In the genomic region with DNA sequence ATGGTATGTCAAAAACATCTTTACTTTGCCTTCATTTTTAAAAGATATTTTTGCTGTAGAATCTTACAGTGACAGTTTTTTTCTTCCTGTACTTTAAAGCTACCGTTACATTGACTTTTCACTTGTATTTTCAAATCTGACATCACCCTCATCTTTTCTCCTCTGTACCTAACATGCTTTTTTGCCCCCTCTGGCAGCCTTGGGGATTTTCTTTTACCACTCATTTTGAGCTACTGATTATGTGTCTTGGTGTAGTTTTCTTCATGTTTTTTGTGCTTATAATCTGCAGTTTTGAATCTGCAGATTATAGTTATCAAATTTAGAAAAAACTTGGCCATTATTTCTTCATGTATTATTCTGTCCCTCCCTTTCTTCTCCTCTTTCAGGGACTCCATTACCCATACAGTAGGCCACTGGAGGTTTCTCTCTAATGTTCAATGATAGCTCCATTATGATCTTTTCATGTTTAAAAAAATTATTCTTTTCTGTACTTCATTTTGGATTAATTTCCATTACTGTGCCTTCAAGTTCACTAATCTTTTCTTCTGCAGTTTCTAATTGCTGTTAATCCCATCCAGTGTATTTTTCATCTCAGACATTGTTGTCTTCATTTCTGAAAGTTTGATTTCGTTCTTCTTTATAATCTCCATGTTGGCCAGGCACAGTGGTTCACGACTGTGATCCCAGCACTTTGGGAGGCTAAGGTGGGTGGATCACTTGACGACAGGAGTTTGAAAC, we compare ENCODE assay signal across 35 cellular contexts.
"Had no signal": no experiment of that assay in that cellular context is flagged by ENCODE, and none has a peak within 500 bp of the region (broad histone marks: within the 10 kb centered on the region; RNA-seq: fewer than 3 reads in every experiment).

No MANE protein-coding gene starts in this region.

- DNase-seq: activated CD4-positive, alpha-beta memory T cell treated with anti-CD3 and anti-CD28 coated beads, Interleukin-2, amount 10 ng/mL, durations not matched to agents 7 days and 5 days; activated CD4-positive, alpha-beta T cell treated with anti-CD3 and anti-CD28 coated beads for 1 hour; activated CD4-positive, alpha-beta T cell treated with anti-CD3 and anti-CD28 coated beads, Interleukin-2, amount 10 ng/mL, durations not matched to agents 7 days and 5 days; activated CD8-positive, alpha-beta memory T cell treated with anti-CD3 and anti-CD28 coated beads, Interleukin-2, amount 50 U/mL, for 48 hours; activated gamma-delta T cell treated with Interleukin-2 at 50 U/mL for 16 hours; activated T-cell treated with anti-CD3 and anti-CD28 coated beads, Interleukin-2, amount 50 U/mL, for 24 hours; anterior cingulate cortex; cerebellar nuclear complex; colonic mucosa; dorsolateral prefrontal cortex; effector memory CD4-positive, alpha-beta T cell; foreskin fibroblast; heart left ventricle; hypothalamus; immature natural killer cell; kidney; left colon; mammary epithelial cell; naive B cell; ovary; retina; sigmoid colon; small intestine; stimulated activated CD4-positive, alpha-beta T cell treated with anti-CD3 and anti-CD28 coated beads, Interleukin-4, amount 100 ng/mL, for 24 hours; stomach; T-helper 9 cell; thyroid gland; upper lobe of right lung had no signal

- ATAC-seq: esophagus mucosa; heart left ventricle; left colon; stimulated activated effector memory CD8-positive, alpha-beta T cell treated with anti-CD3 and anti-CD28 coated beads, Interleukin-12 subunit alpha, Interleukin-12 subunit beta, amount 100 ng/mL, for 72 hours; upper lobe of right lung had no signal

- H3K4me3 Mint-ChIP-seq: activated CD4-positive, alpha-beta memory T cell treated with anti-CD3 and anti-CD28 coated beads, Interleukin-2, amount 10 ng/mL, durations not matched to agents 7 days and 5 days; activated CD4-positive, alpha-beta T cell treated with anti-CD3 and anti-CD28 coated beads, Interleukin-2, amount 10 ng/mL, durations not matched to agents 7 days and 5 days; activated naive CD4-positive, alpha-beta T cell treated with anti-CD3 and anti-CD28 coated beads, Interleukin-2, amount 50 U/mL, for 24 hours; activated T-cell treated with anti-CD3 and anti-CD28 coated beads, Interleukin-2, amount 50 U/mL, for 24 hours; brain; immature natural killer cell; stimulated activated effector memory CD8-positive, alpha-beta T cell treated with anti-CD3 and anti-CD28 coated beads, Interleukin-12 subunit alpha, Interleukin-12 subunit beta, amount 100 ng/mL, for 72 hours; T-helper 1 cell treated with Interleukin-12 subunit alpha and Interleukin-12 subunit beta and Interleukin-4 antibody, amounts not matched to agents 30 μg/mL and 1 μg/mL, for 36 hours had no signal

- H3K27ac ChIP-seq: cardiac muscle cell, colonic mucosa, dorsolateral prefrontal cortex, heart left ventricle, ovary, sigmoid colon, stomach, thyroid gland, upper lobe of right lung had no signal

- H3K9me3 ChIP-seq: colonic mucosa, ovary, sigmoid colon, thyroid gland had no signal

- H3K27ac Mint-ChIP-seq: activated CD4-positive, alpha-beta memory T cell treated with anti-CD3 and anti-CD28 coated beads, Interleukin-2, amount 10 ng/mL, durations not matched to agents 7 days and 5 days; activated CD4-positive, alpha-beta T cell treated with anti-CD3 and anti-CD28 coated beads, Interleukin-2, amount 10 ng/mL, durations not matched to agents 7 days and 5 days; activated T-cell treated with anti-CD3 and anti-CD28 coated beads, Interleukin-2, amount 50 U/mL, for 24 hours; brain; progenitor cell of endocrine pancreas; stimulated activated effector memory CD8-positive, alpha-beta T cell treated with anti-CD3 and anti-CD28 coated beads, Interleukin-12 subunit alpha, Interleukin-12 subunit beta, amount 100 ng/mL, for 72 hours; T-helper 1 cell treated with Interleukin-12 subunit alpha and Interleukin-12 subunit beta and Interleukin-4 antibody, amounts not matched to agents 30 μg/mL and 1 μg/mL, for 36 hours had no signal

- FAIRE-seq: kidney, small intestine had no signal

- H3K27me3 ChIP-seq: cardiac muscle cell, colonic mucosa, dorsolateral prefrontal cortex, heart left ventricle, ovary, sigmoid colon, stomach, thyroid gland, upper lobe of right lung had no signal

- H3K27me3 Mint-ChIP-seq: activated CD4-positive, alpha-beta memory T cell treated with anti-CD3 and anti-CD28 coated beads, Interleukin-2, amount 10 ng/mL, durations not matched to agents 7 days and 5 days; activated CD4-positive, alpha-beta T cell treated with anti-CD3 and anti-CD28 coated beads, Interleukin-2, amount 10 ng/mL, durations not matched to agents 7 days and 5 days; activated naive CD4-positive, alpha-beta T cell treated with anti-CD3 and anti-CD28 coated beads, Interleukin-2, amount 50 U/mL, for 24 hours; activated T-cell treated with anti-CD3 and anti-CD28 coated beads, Interleukin-2, amount 50 U/mL, for 24 hours; brain; naive B cell; progenitor cell of endocrine pancreas had no signal

- H3K4me3 ChIP-seq: cardiac muscle cell, colonic mucosa, dorsolateral prefrontal cortex, heart left ventricle, ovary, sigmoid colon, stomach, thyroid gland, upper lobe of right lung had no signal

- H3K4me1 ChIP-seq: colonic mucosa, sigmoid colon, upper lobe of right lung had no signal
